Comparison of ENCODE assay signal across 22 cellular contexts in genomic region chr4:45741897-45742296, GRCh38.
A peak's percentile ranks its signal among the peaks of the same experiment; 100 is the strongest.
DNase-seq lines count a peak whose midpoint lies in the region; ATAC-seq and TF ChIP-seq lines count a peak whose summit lies in the region.
"Had no signal": no experiment of that assay in that cellular context is flagged by ENCODE, and none has a peak within 500 bp of the region (broad histone marks: within the 10 kb centered on the region; RNA-seq: fewer than 3 reads in every experiment).

No MANE protein-coding gene starts in this region.

- no peak for TF ChIP-seq POLR2A in NB4 (IDR thresholded peaks at IDR 0.05; ENCODE audit: extremely low read depth, insufficient read length)

- WGBS in mammary epithelial cell (ENCODE audit: low coverage, missing lambda C conversion rate), result 0% methylated on average over 1 of the region's 1 CpG

- H3K4me3 Mint-ChIP-seq in progenitor cell of endocrine pancreas (ENCODE audit: low read depth), result no peak overlapping the region
- no peak overlapping the region for H3K4me3 Mint-ChIP-seq in activated CD8-positive, alpha-beta T cell treated with anti-CD3 and anti-CD28 coated beads for 36 hours
- H3K4me3 Mint-ChIP-seq: B cell; immature natural killer cell; naive thymus-derived CD8-positive, alpha-beta T cell had no signal

- peaks cover 17% of the 10 kb centered on the region for H3K9me3 Mint-ChIP-seq in progenitor cell of endocrine pancreas (ENCODE audit: low read depth)
- peaks cover 28% of the 10 kb centered on the region for H3K9me3 Mint-ChIP-seq in activated CD8-positive, alpha-beta T cell treated with anti-CD3 and anti-CD28 coated beads for 36 hours

- no peak for TF ChIP-seq CTCF in NB4 (IDR thresholded peaks at IDR 0.05; ENCODE audit: low read depth, low read length)
- peak in 1 of 2 donors; percentile 18 for TF ChIP-seq CTCF in mammary epithelial cell (conservative IDR thresholded peaks at IDR 0.05 in 1 of 2, IDR thresholded peaks at IDR 0.05 in 1 of 2; ENCODE audit: extremely low read depth in 1 of 2, insufficient read depth in 1 of 2, low read depth in 1 of 2, low read length in 2 of 2)
- peak; percentile 14 for TF ChIP-seq CTCF in progenitor cell of endocrine pancreas (IDR thresholded peaks at IDR 0.05; ENCODE audit: unreplicated experiment)
- no peak for TF ChIP-seq CTCF in activated CD8-positive, alpha-beta T cell treated with anti-CD3 and anti-CD28 coated beads for 36 hours (IDR thresholded peaks at IDR 0.05)
- TF ChIP-seq CTCF in omental fat pad (IDR thresholded peaks at IDR 0.05), result no peak

- no peaks in the 10 kb centered on the region for H4K20me1 ChIP-seq in mammary epithelial cell (ENCODE audit: insufficient read depth, low read length)

- in situ Hi-C loops in mammary epithelial cell (cut with MboI; ENCODE audit: low sequenced_read_pairs in 2 of 2), result no loop called here

- no peaks in the 10 kb centered on the region for H3K27me3 ChIP-seq in mammary epithelial cell (ENCODE audit: insufficient read depth, low read length)
- H3K27me3 ChIP-seq: SJSA1 had no signal

- H3K4me1 ChIP-seq in mammary epithelial cell (ENCODE audit: insufficient read depth, low read length), result no peaks in the 10 kb centered on the region
- H3K4me1 ChIP-seq: HAP-1, SJSA1 had no signal

- no peaks in the 10 kb centered on the region for H3K9me3 ChIP-seq in mammary epithelial cell (replicated peaks; ENCODE audit: insufficient read depth, low read length)
- H3K9me3 ChIP-seq: HAP-1, SJSA1 had no signal

- H3K27me3 Mint-ChIP-seq in progenitor cell of endocrine pancreas, result no peaks in the 10 kb centered on the region
- no peaks in the 10 kb centered on the region for H3K27me3 Mint-ChIP-seq in activated CD8-positive, alpha-beta T cell treated with anti-CD3 and anti-CD28 coated beads for 36 hours
- H3K27me3 Mint-ChIP-seq: B cell; naive thymus-derived CD8-positive, alpha-beta T cell had no signal

- BruUV-seq in mammary epithelial cell (replicated peaks; lab: Mats Ljungman, UMichigan), result no TSS peak

- H3K4me3 ChIP-seq in NB4 (ENCODE audit: low read depth, low read length) (no peak overlapping the region), mammary epithelial cell (replicated peaks in 1 of 3; ENCODE audit: insufficient read depth in 1 of 3, low read depth in 2 of 3, low read length in 3 of 3) (no peak overlapping the region)
- H3K4me3 ChIP-seq: HAP-1, SJSA1, smooth muscle cell had no signal

- H3K9ac ChIP-seq in mammary epithelial cell (ENCODE audit: insufficient read depth, low read length), result no peak overlapping the region

- DNase-seq in H4 (ENCODE audit: low spot score) (peak; percentile 9), NB4 (ENCODE audit: low read depth) (peak; percentile 2), mammary epithelial cell (peak; percentile 5), progenitor cell of endocrine pancreas (ENCODE audit: low spot score, unreplicated experiment) (no peak), NCI-H2107 (lab: John Stamatoyannopoulos, UW) (no peak), omental fat pad (ENCODE audit: low spot score) (no peak), NOMO-1 (lab: John Stamatoyannopoulos, UW; ENCODE audit: unreplicated experiment in 2 of 2) (no peak)
- no peak for DNase-seq in activated CD8-positive, alpha-beta T cell treated with anti-CD3 and anti-CD28 coated beads for 36 hours
- DNase-seq: activated CD4-positive, alpha-beta T cell treated with anti-CD3 and anti-CD28 coated beads for 1 hour; head of caudate nucleus; immature natural killer cell; naive thymus-derived CD8-positive, alpha-beta T cell; NCI-H187 treated with DMSO at 0.1 percent for 48 hours; NCI-H446 treated with DMSO at 0.1 percent for 48 hours; posterior cingulate gyrus; stimulated activated CD4-positive, alpha-beta T cell treated with anti-CD3 and anti-CD28 coated beads, Interleukin-4, amount 100 ng/mL, for 24 hours; T-helper 9 cell had no signal

- dilution Hi-C loops in mammary epithelial cell (cut with HindIII; ENCODE audit: low sequenced_read_pairs), result no loop called here

- no peak overlapping the region for H3K4me2 ChIP-seq in mammary epithelial cell (ENCODE audit: insufficient read depth, low read depth, low read length)
- H3K4me2 ChIP-seq: smooth muscle cell had no signal

- no peaks in the 10 kb centered on the region for H3K4me1 Mint-ChIP-seq in progenitor cell of endocrine pancreas (ENCODE audit: low read depth)
- H3K4me1 Mint-ChIP-seq in activated CD8-positive, alpha-beta T cell treated with anti-CD3 and anti-CD28 coated beads for 36 hours (ENCODE audit: low read depth), result no peaks in the 10 kb centered on the region
- H3K4me1 Mint-ChIP-seq: B cell; immature natural killer cell; naive thymus-derived CD8-positive, alpha-beta T cell had no signal

- H3K79me2 ChIP-seq in mammary epithelial cell (ENCODE audit: insufficient read depth, low read length), result no peaks in the 10 kb centered on the region

- H2AFZ ChIP-seq in mammary epithelial cell (ENCODE audit: low read depth, low read length), result no peak overlapping the region

- H3K36me3 ChIP-seq in mammary epithelial cell (ENCODE audit: insufficient read depth, low read length), result no peaks in the 10 kb centered on the region
- H3K36me3 ChIP-seq: HAP-1, SJSA1 had no signal

- CTCF ChIA-PET in mammary epithelial cell (lab: Charles Lee; ENCODE audit: low non-redundant PET), result interaction anchor here (0.7 to 0.9 kb wide), 2 partner anchors 289 to 982 kb away, joined by 3 to 8 read pairs; no protein-coding TSS in a partner anchor
- CTCF ChIA-PET in activated CD8-positive, alpha-beta T cell treated with anti-CD3 and anti-CD28 coated beads for 36 hours (lab: Charles Lee), result no interaction called here

- POLR2A ChIA-PET in activated CD8-positive, alpha-beta T cell treated with anti-CD3 and anti-CD28 coated beads for 36 hours (lab: Charles Lee), result no interaction called here

- H3K27ac Mint-ChIP-seq in progenitor cell of endocrine pancreas, result no peak overlapping the region
- no peak overlapping the region for H3K27ac Mint-ChIP-seq in activated CD8-positive, alpha-beta T cell treated with anti-CD3 and anti-CD28 coated beads for 36 hours
- H3K27ac Mint-ChIP-seq: activated naive CD4-positive, alpha-beta T cell treated with anti-CD3 and anti-CD28 coated beads, Interleukin-2, amount 50 U/mL, for 72 hours; B cell; immature natural killer cell; naive thymus-derived CD8-positive, alpha-beta T cell had no signal

- ATAC-seq in activated CD8-positive, alpha-beta T cell treated with anti-CD3 and anti-CD28 coated beads for 36 hours, result no peak
- no peak for ATAC-seq in omental fat pad (ENCODE audit: low FRiP score)
- ATAC-seq: activated naive CD4-positive, alpha-beta T cell treated with anti-CD3 and anti-CD28 coated beads, Interleukin-2, amount 50 U/mL, for 72 hours; naive thymus-derived CD8-positive, alpha-beta T cell had no signal

- no peak overlapping the region for H3K27ac ChIP-seq in mammary epithelial cell (ENCODE audit: insufficient read depth, low read depth, low read length)
- H3K27ac ChIP-seq: SJSA1 had no signal

- no peaks in the 10 kb centered on the region for H3K36me3 Mint-ChIP-seq in progenitor cell of endocrine pancreas (ENCODE audit: insufficient read depth)
- no peaks in the 10 kb centered on the region for H3K36me3 Mint-ChIP-seq in activated CD8-positive, alpha-beta T cell treated with anti-CD3 and anti-CD28 coated beads for 36 hours (ENCODE audit: low read depth)

- intact Hi-C loops in mammary epithelial cell (cut with micrococcal nuclease), result loop anchor here (10.0 kb wide), 1 partner anchor 287 kb away; no protein-coding TSS in a partner anchor
- intact Hi-C loops in activated CD8-positive, alpha-beta T cell treated with anti-CD3 and anti-CD28 coated beads for 36 hours (cut with micrococcal nuclease), result no loop called here

Comparison
In these comparisons a context has a peak if more than half of its experiments do, and no peak if none do; other contexts are left out.
1. DNase-seq: peak in H4 (single experiment), NB4 (single experiment) and mammary epithelial cell (single experiment); none in progenitor cell of endocrine pancreas (single experiment), NCI-H2107 (single experiment), activated CD8-positive, alpha-beta T cell treated with anti-CD3 and anti-CD28 coated beads for 36 hours (single experiment), omental fat pad (single experiment) and NOMO-1 (0 of 2).